ENCODE assay signal across 8 cellular contexts in genomic region chr10:119658274-119658673, GRCh38. TPM values are rescaled to one million over a fixed set of nuclear protein-coding genes. Genes with fewer than 3 reads are reported as not detected.
DNase-seq lines count a peak whose midpoint lies in the region; ATAC-seq lines count a peak whose summit lies in the region.

No MANE protein-coding gene starts in this region.

- H3K36me3 Mint-ChIP-seq in activated T-helper 2 cell treated with anti-CD3 and anti-CD28 coated beads, Interferon-gamma antibody, Interleukin-2, Interleukin-4, amounts not matched to agents 10 μg/mL and 5 μg/mL and 100 μg/mL, durations not matched to agents 14 hours and 24 hours and 36 hours (ENCODE audit: low read depth) = peaks cover 39% of the 10 kb centered on the region

- H3K4me3 Mint-ChIP-seq in activated T-helper 2 cell treated with anti-CD3 and anti-CD28 coated beads, Interferon-gamma antibody, Interleukin-2, Interleukin-4, amounts not matched to agents 10 μg/mL and 5 μg/mL and 100 μg/mL, durations not matched to agents 14 hours and 24 hours and 36 hours (ENCODE audit: low read depth) = no peak overlapping the region

- no peak overlapping the region for H3K27ac Mint-ChIP-seq in activated T-helper 2 cell treated with anti-CD3 and anti-CD28 coated beads, Interferon-gamma antibody, Interleukin-2, Interleukin-4, amounts not matched to agents 10 μg/mL and 5 μg/mL and 100 μg/mL, durations not matched to agents 14 hours and 24 hours and 36 hours

- no peaks in the 10 kb centered on the region for H3K27me3 Mint-ChIP-seq in activated T-helper 2 cell treated with anti-CD3 and anti-CD28 coated beads, Interferon-gamma antibody, Interleukin-2, Interleukin-4, amounts not matched to agents 10 μg/mL and 5 μg/mL and 100 μg/mL, durations not matched to agents 14 hours and 24 hours and 36 hours (ENCODE audit: low read depth)

- intact Hi-C loops in left cardiac atrium (cut with DNase I) = no loop called here
- intact Hi-C loops in activated T-helper 2 cell treated with anti-CD3 and anti-CD28 coated beads, Interferon-gamma antibody, Interleukin-2, Interleukin-4, amounts not matched to agents 10 μg/mL and 5 μg/mL and 100 μg/mL, durations not matched to agents 14 hours and 24 hours and 36 hours (cut with micrococcal nuclease) = loop anchor here (5.0 kb wide), 1 partner anchor 451 kb away; the partner anchor contains the start of gene GRK5

- DNase-seq in stimulated activated CD4-positive, alpha-beta T cell treated with anti-CD3 and anti-CD28 coated beads, Interleukin-2, amount 100 ng/mL, for 4 hours (ENCODE audit: low read depth) = peak; percentile 9
- DNase-seq in stimulated activated CD4-positive, alpha-beta T cell treated with anti-CD3 and anti-CD28 coated beads, Interleukin-12 subunit alpha, Interleukin-12 subunit beta, amount 100 ng/mL, for 4 hours = no peak
- DNase-seq in amniotic epithelial cell (ENCODE audit: low read depth) (peak; percentile 93), left cardiac atrium (peak; percentile 88), retina (peak; percentile 56), NCI-H345 (lab: John Stamatoyannopoulos, UW) (no peak)
- no peak for DNase-seq in activated T-helper 2 cell treated with anti-CD3 and anti-CD28 coated beads, Interferon-gamma antibody, Interleukin-2, Interleukin-4, amounts not matched to agents 10 μg/mL and 5 μg/mL and 100 μg/mL, durations not matched to agents 14 hours and 24 hours and 36 hours (ENCODE audit: low spot score)

- H3K9me3 Mint-ChIP-seq in activated T-helper 2 cell treated with anti-CD3 and anti-CD28 coated beads, Interferon-gamma antibody, Interleukin-2, Interleukin-4, amounts not matched to agents 10 μg/mL and 5 μg/mL and 100 μg/mL, durations not matched to agents 14 hours and 24 hours and 36 hours = no peaks in the 10 kb centered on the region

- peaks cover 61% of the 10 kb centered on the region for H3K4me1 Mint-ChIP-seq in activated T-helper 2 cell treated with anti-CD3 and anti-CD28 coated beads, Interferon-gamma antibody, Interleukin-2, Interleukin-4, amounts not matched to agents 10 μg/mL and 5 μg/mL and 100 μg/mL, durations not matched to agents 14 hours and 24 hours and 36 hours (ENCODE audit: low read depth)

- ATAC-seq in left cardiac atrium = peak; percentile 93 to 95
- no peak for ATAC-seq in HG02870 (IDR thresholded peaks at IDR 0.05; ENCODE audit: unreplicated experiment)

RNA-seq across cellular contexts. Expression of gene BAG3, which starts 7.1 kb away (rescaled TPM):
- total RNA-seq in left cardiac atrium = 100 to 1,000 TPM; 113 to 114 TPM
- total RNA-seq in activated T-helper 2 cell treated with anti-CD3 and anti-CD28 coated beads, Interferon-gamma antibody, Interleukin-2, Interleukin-4, amounts not matched to agents 10 μg/mL and 5 μg/mL and 100 μg/mL, durations not matched to agents 14 hours and 24 hours and 36 hours = 31.8 and 33.3 TPM in 2 replicates

Comparison
In these comparisons a context has a peak if more than half of its experiments do, and no peak if none do; other contexts are left out.
1. DNase-seq: peak in stimulated activated CD4-positive, alpha-beta T cell treated with anti-CD3 and anti-CD28 coated beads, Interleukin-2, amount 100 ng/mL, for 4 hours (single experiment), amniotic epithelial cell (single experiment), left cardiac atrium (single experiment) and retina (single experiment); none in stimulated activated CD4-positive, alpha-beta T cell treated with anti-CD3 and anti-CD28 coated beads, Interleukin-12 subunit alpha, Interleukin-12 subunit beta, amount 100 ng/mL, for 4 hours (single experiment), activated T-helper 2 cell treated with anti-CD3 and anti-CD28 coated beads, Interferon-gamma antibody, Interleukin-2, Interleukin-4, amounts not matched to agents 10 μg/mL and 5 μg/mL and 100 μg/mL, durations not matched to agents 14 hours and 24 hours and 36 hours (single experiment) and NCI-H345 (single experiment).